Comparison of ENCODE assay signal across 14 cellular contexts in genomic region chr10:14660872-14661271, GRCh38.
DNase-seq lines count a peak whose midpoint lies in the region; ATAC-seq and TF ChIP-seq lines count a peak whose summit lies in the region.
"Had no signal": no experiment of that assay in that cellular context is flagged by ENCODE, and none has a peak within 500 bp of the region (broad histone marks: within the 10 kb centered on the region; RNA-seq: fewer than 3 reads in every experiment).

No MANE protein-coding gene starts in this region.

- peaks cover 59% of the 10 kb centered on the region for H3K4me1 Mint-ChIP-seq in T-helper 1 cell treated with Interleukin-12 subunit alpha and Interleukin-12 subunit beta and Interleukin-4 antibody, amounts not matched to agents 30 μg/mL and 1 μg/mL, for 36 hours (ENCODE audit: low read depth)
- H3K4me1 Mint-ChIP-seq in T-helper 17 cell = peaks cover 38% of the 10 kb centered on the region
- peaks cover 38 to 83% (median 53%) of the 10 kb centered on the region in 7 donors for H3K4me1 Mint-ChIP-seq in naive thymus-derived CD4-positive, alpha-beta T cell

- H3K27ac ChIP-seq in KMS-11 (no peak overlapping the region), hepatocyte (no peak overlapping the region), body of pancreas (no peak overlapping the region)
- no peak overlapping the region for H3K27ac ChIP-seq in naive thymus-derived CD4-positive, alpha-beta T cell (ENCODE audit: low read depth, low read length)
- H3K27ac ChIP-seq: cardiac muscle cell had no signal

- peak overlapping the region; percentile 74 for H3K27ac Mint-ChIP-seq in T-helper 1 cell treated with Interleukin-12 subunit alpha and Interleukin-12 subunit beta and Interleukin-4 antibody, amounts not matched to agents 30 μg/mL and 1 μg/mL, for 36 hours
- H3K27ac Mint-ChIP-seq in T-helper 17 cell = peak overlapping the region; percentile 90
- H3K27ac Mint-ChIP-seq in naive thymus-derived CD4-positive, alpha-beta T cell = peak overlapping the region in 6 of 9 donors; percentile 5 to 97 (median 88)

- TF ChIP-seq CTCF in KMS-11 (conservative IDR thresholded peaks at IDR 0.05; ENCODE audit: low read depth, low read length) (no peak), hepatocyte (IDR thresholded peaks at IDR 0.05; ENCODE audit: poor library complexity) (no peak), body of pancreas (IDR thresholded peaks at IDR 0.05) (no peak)

- no peaks in the 10 kb centered on the region for H3K9me2 ChIP-seq in hepatocyte (replicated peaks; ENCODE audit: insufficient read depth)

- H3K27me3 Mint-ChIP-seq in T-helper 1 cell treated with Interleukin-12 subunit alpha and Interleukin-12 subunit beta and Interleukin-4 antibody, amounts not matched to agents 30 μg/mL and 1 μg/mL, for 36 hours (ENCODE audit: low read depth) = no peaks in the 10 kb centered on the region
- no peaks in the 10 kb centered on the region for H3K27me3 Mint-ChIP-seq in T-helper 17 cell
- H3K27me3 Mint-ChIP-seq in naive thymus-derived CD4-positive, alpha-beta T cell = no peaks in the 10 kb centered on the region

- H3K36me3 ChIP-seq in KMS-11 (ENCODE audit: insufficient read depth) = no peaks in the 10 kb centered on the region
- no peaks in the 10 kb centered on the region for H3K36me3 ChIP-seq in naive thymus-derived CD4-positive, alpha-beta T cell (ENCODE audit: control insufficient read depth in 2 of 3, insufficient read depth in 3 of 3, low read length in 3 of 3)
- no peaks in the 10 kb centered on the region for H3K36me3 ChIP-seq in hepatocyte (replicated peaks; ENCODE audit: insufficient read depth, low read depth)
- no peaks in the 10 kb centered on the region for H3K36me3 ChIP-seq in body of pancreas (replicated peaks in 1 of 2; ENCODE audit: insufficient read depth in 1 of 2, low read depth in 2 of 2)
- H3K36me3 ChIP-seq: cardiac muscle cell had no signal

- WGBS in hepatocyte (ENCODE audit: low lambda C conversion rate, missing lambda C conversion rate) = 96% methylated on average over 4 of the region's 4 CpGs
- 76 to 94% methylated on average over 4 of the region's 4 CpGs for WGBS in body of pancreas, 2 donors

- peaks cover 43% of the 10 kb centered on the region for H3K9me3 Mint-ChIP-seq in T-helper 1 cell treated with Interleukin-12 subunit alpha and Interleukin-12 subunit beta and Interleukin-4 antibody, amounts not matched to agents 30 μg/mL and 1 μg/mL, for 36 hours
- H3K9me3 Mint-ChIP-seq in naive thymus-derived CD4-positive, alpha-beta T cell = peaks cover 0 to 22% (median 2%) of the 10 kb centered on the region in 11 donors

- H3K4me2 ChIP-seq in KMS-11 (peak overlapping the region; percentile 80; the same call in 1 of the 2 replicates), hepatocyte (no peak overlapping the region)

- H3K79me2 ChIP-seq in KMS-11 (ENCODE audit: insufficient read depth, low read depth) = no peaks in the 10 kb centered on the region
- H3K79me2 ChIP-seq in hepatocyte = no peaks in the 10 kb centered on the region

- intact Hi-C loops in naive thymus-derived CD4-positive, alpha-beta T cell (cut with micrococcal nuclease) = no loop called here
- intact Hi-C loops in body of pancreas (cut with DNase I) = no loop called here

- TF ChIP-seq POLR2A in body of pancreas (IDR thresholded peaks at IDR 0.05) = no peak

- ATAC-seq in T-helper 17 cell (no peak), body of pancreas (no peak)
- no peak for ATAC-seq in naive thymus-derived CD4-positive, alpha-beta T cell
- ATAC-seq: left colon had no signal

- H3K4me3 Mint-ChIP-seq in T-helper 1 cell treated with Interleukin-12 subunit alpha and Interleukin-12 subunit beta and Interleukin-4 antibody, amounts not matched to agents 30 μg/mL and 1 μg/mL, for 36 hours = peak overlapping the region; percentile 32
- no peak overlapping the region for H3K4me3 Mint-ChIP-seq in T-helper 17 cell
- H3K4me3 Mint-ChIP-seq in naive thymus-derived CD4-positive, alpha-beta T cell = peak overlapping the region in 6 of 10 donors; percentile 25 to 76 (median 54)

- CTCF ChIA-PET in naive thymus-derived CD4-positive, alpha-beta T cell (lab: Charles Lee) = no interaction called here

- H4K20me1 ChIP-seq in KMS-11 (ENCODE audit: insufficient read depth) = no peaks in the 10 kb centered on the region
- no peaks in the 10 kb centered on the region for H4K20me1 ChIP-seq in hepatocyte (ENCODE audit: insufficient read depth, poor library complexity, severe bottlenecking)

- H3K4me3 ChIP-seq in KMS-11 (IDR thresholded peaks at IDR 0.05; ENCODE audit: insufficient read depth, low read depth, low read length) = no peak overlapping the region
- H3K4me3 ChIP-seq in naive thymus-derived CD4-positive, alpha-beta T cell (ENCODE audit: low read length) = no peak overlapping the region
- H3K4me3 ChIP-seq in hepatocyte = no peak overlapping the region
- H3K4me3 ChIP-seq in body of pancreas = no peak overlapping the region
- H3K4me3 ChIP-seq: cardiac muscle cell had no signal

- no peak overlapping the region for H3K9ac ChIP-seq in KMS-11

- peaks cover 24% of the 10 kb centered on the region for H3K36me3 Mint-ChIP-seq in T-helper 1 cell treated with Interleukin-12 subunit alpha and Interleukin-12 subunit beta and Interleukin-4 antibody, amounts not matched to agents 30 μg/mL and 1 μg/mL, for 36 hours (ENCODE audit: low read depth)
- H3K36me3 Mint-ChIP-seq in T-helper 17 cell (ENCODE audit: low read depth) = no peaks in the 10 kb centered on the region
- peaks cover 0 to 35% (median 1%) of the 10 kb centered on the region in 5 donors for H3K36me3 Mint-ChIP-seq in naive thymus-derived CD4-positive, alpha-beta T cell

- POLR2A ChIA-PET in naive thymus-derived CD4-positive, alpha-beta T cell (lab: Charles Lee) = no interaction called here

- H3K9me3 ChIP-seq in T-helper 17 cell (ENCODE audit: control insufficient read depth, low read length, poor library complexity, severe bottlenecking) (no peaks in the 10 kb centered on the region), hepatocyte (ENCODE audit: low read depth) (no peaks in the 10 kb centered on the region), body of pancreas (no peaks in the 10 kb centered on the region)
- H3K9me3 ChIP-seq in naive thymus-derived CD4-positive, alpha-beta T cell (ENCODE audit: control insufficient read depth in 2 of 3, low read length in 3 of 3) = no peaks in the 10 kb centered on the region

- H2AFZ ChIP-seq in KMS-11 (ENCODE audit: low read depth) (no peak overlapping the region), hepatocyte (no peak overlapping the region)

- DNase-seq in T-helper 1 cell (no peak), T-helper 17 cell (no peak), islet precursor cell (no peak), hepatocyte (ENCODE audit: low spot score) (no peak), body of pancreas (no peak)
- DNase-seq in naive thymus-derived CD4-positive, alpha-beta T cell = no peak
- DNase-seq: Calu3; left colon; NCI-H1694 treated with DMSO at 0.1 percent for 48 hours; stimulated activated CD4-positive, alpha-beta T cell treated with anti-CD3 and anti-CD28 coated beads, Interleukin-12 subunit alpha, Interleukin-12 subunit beta, amount 100 ng/mL, for 4 hours; substantia nigra had no signal

- H3K27me3 ChIP-seq in KMS-11 (ENCODE audit: insufficient read depth, low read depth) (no peaks in the 10 kb centered on the region), hepatocyte (no peaks in the 10 kb centered on the region), body of pancreas (no peaks in the 10 kb centered on the region)
- H3K27me3 ChIP-seq in naive thymus-derived CD4-positive, alpha-beta T cell (ENCODE audit: control insufficient read depth in 2 of 2, insufficient read depth in 2 of 2, low read length in 2 of 2) = no peaks in the 10 kb centered on the region
- H3K27me3 ChIP-seq: cardiac muscle cell had no signal

- H3K4me1 ChIP-seq in KMS-11 (ENCODE audit: low read depth, poor library complexity, severe bottlenecking) (peaks cover 21% of the 10 kb centered on the region), hepatocyte (ENCODE audit: insufficient read depth) (no peaks in the 10 kb centered on the region), body of pancreas (peaks cover 9% of the 10 kb centered on the region)
- H3K4me1 ChIP-seq in naive thymus-derived CD4-positive, alpha-beta T cell (ENCODE audit: control insufficient read depth in 2 of 2, insufficient read depth in 2 of 2, low read length in 2 of 2) = peaks cover 21 to 34% of the 10 kb centered on the region in 2 donors
